In genomic region chr5:151106509-151106908, GRCh38 we compare ENCODE assay signal across 1 cellular context.
TF ChIP-seq lines count a peak whose summit lies in the region.

No MANE protein-coding gene starts in this region.

TF ChIP-seq in K562, 482 proteins besides CTCF, POLR2A, EP300 and RAD21 (continued from another document):
- TF ChIP-seq PATZ1 (CRISPR knock-in tag; IDR thresholded peaks at IDR 0.05; ENCODE audit: borderline replicate concordance) = no peak
- TF ChIP-seq SAFB2 (IDR thresholded peaks at IDR 0.05; ENCODE audit: borderline replicate concordance, low read depth, low read length, severe bottlenecking) = no peak
- no peak for TF ChIP-seq BHLHE40 (IDR thresholded peaks at IDR 0.05; ENCODE audit: low read length)
- TF ChIP-seq MAX (CRISPR knock-in tag; IDR thresholded peaks at IDR 0.05) = no peak
- TF ChIP-seq SREBF2 (CRISPR knock-in tag; IDR thresholded peaks at IDR 0.05) = no peak
- TF ChIP-seq HDGF (IDR thresholded peaks at IDR 0.05) = no peak
- TF ChIP-seq E2F1 (CRISPR knock-in tag; IDR thresholded peaks at IDR 0.05) = no peak
- no peak for TF ChIP-seq GTF2B (IDR thresholded peaks at IDR 0.05; ENCODE audit: extremely low read depth, insufficient read length)
- no peak for TF ChIP-seq ZFX (CRISPR knock-in tag; IDR thresholded peaks at IDR 0.05)
- no peak for TF ChIP-seq ZKSCAN3 (CRISPR knock-in tag; IDR thresholded peaks at IDR 0.05)
- no peak for TF ChIP-seq ATF7 (IDR thresholded peaks at IDR 0.05)
- TF ChIP-seq TCF3 (CRISPR knock-in tag; IDR thresholded peaks at IDR 0.05) = no peak
- no peak for TF ChIP-seq RBBP5 (IDR thresholded peaks at IDR 0.05; ENCODE audit: borderline replicate concordance, insufficient read depth, low read length, poor library complexity, severe bottlenecking)
- no peak for TF ChIP-seq HNRNPL (IDR thresholded peaks at IDR 0.05; ENCODE audit: low read depth, low read length)
TF ChIP-seq in K562: peak in this region for 6.
